In the genomic region with DNA sequence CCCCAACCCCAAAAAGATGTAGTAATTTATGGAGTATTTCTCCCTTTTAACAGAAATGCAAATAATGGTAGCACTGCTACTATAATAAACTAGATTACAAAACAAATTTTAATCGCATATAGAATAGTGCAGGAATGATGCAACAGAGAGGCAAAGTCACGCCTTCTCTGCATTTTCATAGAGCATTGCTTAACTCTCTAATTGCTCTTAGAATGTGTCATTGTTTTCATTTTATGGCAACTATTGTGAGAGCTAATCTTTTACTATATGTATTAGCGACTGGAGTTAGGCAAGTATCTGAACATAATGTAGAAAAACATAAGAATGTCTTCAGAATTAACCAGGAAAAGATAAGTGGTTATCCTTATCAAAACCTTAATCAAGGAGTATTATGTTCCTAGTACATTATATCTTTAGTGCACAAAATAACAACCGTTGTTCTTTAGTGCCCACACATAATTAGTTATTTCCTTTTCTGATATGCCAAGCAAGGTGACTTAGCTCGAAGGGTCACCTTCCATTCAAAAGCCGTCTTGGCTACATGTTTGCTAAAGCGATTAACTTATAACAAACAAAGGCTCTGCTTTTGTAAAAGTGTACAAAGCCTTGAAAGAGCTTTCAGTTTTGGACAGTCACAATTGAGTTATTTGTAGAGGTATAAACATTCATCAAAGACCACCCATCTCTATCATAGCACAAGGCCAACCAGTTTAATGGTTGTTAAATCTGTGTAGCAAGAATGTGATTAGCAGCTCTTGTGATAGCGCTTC, we compare ENCODE assay signal across 26 cellular contexts.
DNase-seq lines count a peak whose midpoint lies in the region; ATAC-seq, FAIRE-seq and TF ChIP-seq lines count a peak whose summit lies in the region.
"Had no signal": no experiment of that assay in that cellular context is flagged by ENCODE, and none has a peak within 500 bp of the region (broad histone marks: within the 10 kb centered on the region; RNA-seq: fewer than 3 reads in every experiment).

No MANE protein-coding gene starts in this region.

- TF ChIP-seq POLR2A in endothelial cell of umbilical vein (IDR thresholded peaks at IDR 0.05; ENCODE audit: low read depth, low read length) = no peak

- FAIRE-seq in endothelial cell of umbilical vein (lab: Jason Lieb, UNC) = peak; percentile 79
- FAIRE-seq: GM18507, urothelium cell line had no signal

- no peaks in the 10 kb centered on the region for H4K20me1 ChIP-seq in endothelial cell of umbilical vein (replicated peaks; ENCODE audit: control insufficient read depth, extremely low read depth, insufficient read depth, low read length)

- no peaks in the 10 kb centered on the region for H3K36me3 ChIP-seq in endothelial cell of umbilical vein (ENCODE audit: control insufficient read depth in 2 of 2, extremely low read depth in 1 of 2, insufficient read depth in 2 of 2, low read length in 2 of 2)
- H3K36me3 ChIP-seq: ascending aorta, gastroesophageal sphincter, left lung, sigmoid colon had no signal

- intact Hi-C loops in endothelial cell of umbilical vein (cut with micrococcal nuclease) = no loop called here

- H3K4me2 ChIP-seq in endothelial cell of umbilical vein (ENCODE audit: insufficient read depth, low read length) = peak overlapping the region; percentile 78
- H3K4me2 ChIP-seq: SK-N-SH had no signal

- no peak overlapping the region for H3K9ac ChIP-seq in endothelial cell of umbilical vein (replicated peaks; ENCODE audit: extremely low read depth, insufficient read depth, low read length)
- H3K9ac ChIP-seq: SK-N-SH had no signal

- peak overlapping the region in 1 of 3 experiments; percentile 17 for H3K4me3 ChIP-seq in endothelial cell of umbilical vein (replicated peaks in 1 of 3; ENCODE audit: insufficient read depth in 1 of 3, low read depth in 1 of 3, low read length in 3 of 3)
- H3K4me3 ChIP-seq: ascending aorta, gastroesophageal sphincter, left lung, sigmoid colon had no signal

- peaks cover 14% of the 10 kb centered on the region for H3K4me1 ChIP-seq in endothelial cell of umbilical vein (ENCODE audit: control insufficient read depth, extremely low read depth, insufficient read depth, low read length)
- H3K4me1 ChIP-seq: ascending aorta, gastroesophageal sphincter, left lung, sigmoid colon had no signal

- no peaks in the 10 kb centered on the region for H3K27me3 ChIP-seq in endothelial cell of umbilical vein (ENCODE audit: control insufficient read depth in 2 of 2, insufficient read depth in 2 of 2, low read length in 2 of 2)
- H3K27me3 ChIP-seq: ascending aorta, gastroesophageal sphincter, left lung, sigmoid colon had no signal

- CTCF ChIA-PET in endothelial cell of umbilical vein (lab: Charles Lee) = interaction anchor here (0.8 to 2.0 kb wide), 6 partner anchors 16 to 1020 kb away, joined by 3 to 7 read pairs (median 3); no protein-coding TSS in a partner anchor

- H3K9me1 ChIP-seq in endothelial cell of umbilical vein (replicated peaks; ENCODE audit: control insufficient read depth, extremely low read depth, insufficient read depth, low read length) = no peaks in the 10 kb centered on the region

- ATAC-seq in SK-N-SH treated with all-trans-retinoic acid at 6 μM for 48 hours = no peak
- no peak for ATAC-seq in GM21390 (IDR thresholded peaks at IDR 0.05; ENCODE audit: unreplicated experiment)
- ATAC-seq: activated CD8-positive, alpha-beta T cell treated with anti-CD3 and anti-CD28 coated beads, Interleukin-2, amount 10 ng/mL, durations not matched to agents 7 days and 5 days; gastroesophageal sphincter; left lung; stimulated activated naive B cell treated with anti-CD40 and anti-IgM and Interleukin-4, amounts not matched to agents 10 μg/mL and 1 μg/mL and 100 μg/mL, for 72 hours; T-helper 17 cell had no signal

- DNase-seq in COR-L47 (lab: John Stamatoyannopoulos, UW) (peak; percentile 63), DMS153 treated with DMSO at 0.1 percent for 48 hours (lab: John Stamatoyannopoulos, UW; ENCODE audit: unreplicated experiment) (peak; percentile 0), NCI-H69 (lab: John Stamatoyannopoulos, UW) (peak; percentile 73), endothelial cell of umbilical vein (ENCODE audit: low read depth, low spot score) (peak; percentile 14), globus pallidus (ENCODE audit: low spot score) (no peak)
- DNase-seq: activated CD4-positive, CD25-positive, alpha-beta regulatory T cell treated with anti-CD3 and anti-CD28 coated beads, Interleukin-2, amount 50 U/mL, for 72 hours; activated CD8-positive, alpha-beta T cell treated with anti-CD3 and anti-CD28 coated beads, Interleukin-2, amount 10 ng/mL, durations not matched to agents 7 days and 5 days; C1 segment of cervical spinal cord; caudate nucleus; endodermal cell; left lung; mesendoderm; NCI-H1092; NCI-H2171; NCI-H526; posterior cingulate gyrus; sigmoid colon; SK-N-SH; stimulated activated naive B cell treated with anti-CD40 and anti-IgM and Interleukin-4, amounts not matched to agents 10 μg/mL and 1 μg/mL and 100 μg/mL, for 72 hours; T-helper 17 cell had no signal

- H3K9me3 ChIP-seq in endothelial cell of umbilical vein (replicated peaks; ENCODE audit: control insufficient read depth, insufficient read depth, low read length) = no peaks in the 10 kb centered on the region
- H3K9me3 ChIP-seq: ascending aorta, gastroesophageal sphincter, sigmoid colon, SK-N-SH had no signal

- H2AFZ ChIP-seq in endothelial cell of umbilical vein (ENCODE audit: low read depth, low read length) = peak overlapping the region; percentile 64

- dilution Hi-C loops in endothelial cell of umbilical vein (cut with MboI; ENCODE audit: extremely low pct_ligation_motif_present, low sequenced_read_pairs) = no loop called here

- no peaks in the 10 kb centered on the region for H3K79me2 ChIP-seq in endothelial cell of umbilical vein (ENCODE audit: control insufficient read depth, insufficient read depth, low read length)

- BruUV-seq in endothelial cell of umbilical vein (replicated peaks; lab: Mats Ljungman, UMichigan) = no TSS peak

- no peak for TF ChIP-seq CTCF in endothelial cell of umbilical vein (IDR thresholded peaks at IDR 0.05; ENCODE audit: extremely low read depth in 1 of 2, insufficient read depth in 1 of 2, low read depth in 1 of 2, low read length in 2 of 2)

- peak overlapping the region; percentile 39 for H3K27ac ChIP-seq in endothelial cell of umbilical vein (ENCODE audit: insufficient read depth, low read depth, low read length)
- H3K27ac ChIP-seq: ascending aorta, gastroesophageal sphincter, left lung, sigmoid colon had no signal

- POLR2A ChIA-PET in endothelial cell of umbilical vein (lab: Charles Lee) = no interaction called here

TF ChIP-seq in endothelial cell of umbilical vein, 7 proteins besides CTCF, POLR2A, EP300 and RAD21:
- TF ChIP-seq JUN (IDR thresholded peaks at IDR 0.05; ENCODE audit: borderline replicate concordance, insufficient read depth, insufficient read length, low read depth) (no peak), MAX (IDR thresholded peaks at IDR 0.05; ENCODE audit: insufficient read depth, insufficient read length) (no peak), MYC (IDR thresholded peaks at IDR 0.05; ENCODE audit: low read depth, low read length) (no peak), POLR2AphosphoS5 (IDR thresholded peaks at IDR 0.05; ENCODE audit: insufficient read depth, low read depth, low read length) (no peak), GATA2 (IDR thresholded peaks at IDR 0.05; ENCODE audit: insufficient read depth, insufficient read length, low read depth, low read length) (no peak), FOS (IDR thresholded peaks at IDR 0.05; ENCODE audit: borderline replicate concordance, insufficient read depth, low read length) (no peak)

TF ChIP-seq in SK-N-SH treated with all-trans-retinoic acid at 6 μM for 48 hours, 23 proteins besides CTCF, POLR2A, EP300 and RAD21:
- TF ChIP-seq CREB5 (CRISPR knock-in tag; IDR thresholded peaks at IDR 0.05; ENCODE audit: low read depth) = no peak
- no peak for TF ChIP-seq CSDC2 (CRISPR knock-in tag; IDR thresholded peaks at IDR 0.05)
- no peak for TF ChIP-seq BACH2 (CRISPR knock-in tag; IDR thresholded peaks at IDR 0.05; ENCODE audit: borderline replicate concordance)
